ENCODE assay signal across 8 cellular contexts in the genomic region with DNA sequence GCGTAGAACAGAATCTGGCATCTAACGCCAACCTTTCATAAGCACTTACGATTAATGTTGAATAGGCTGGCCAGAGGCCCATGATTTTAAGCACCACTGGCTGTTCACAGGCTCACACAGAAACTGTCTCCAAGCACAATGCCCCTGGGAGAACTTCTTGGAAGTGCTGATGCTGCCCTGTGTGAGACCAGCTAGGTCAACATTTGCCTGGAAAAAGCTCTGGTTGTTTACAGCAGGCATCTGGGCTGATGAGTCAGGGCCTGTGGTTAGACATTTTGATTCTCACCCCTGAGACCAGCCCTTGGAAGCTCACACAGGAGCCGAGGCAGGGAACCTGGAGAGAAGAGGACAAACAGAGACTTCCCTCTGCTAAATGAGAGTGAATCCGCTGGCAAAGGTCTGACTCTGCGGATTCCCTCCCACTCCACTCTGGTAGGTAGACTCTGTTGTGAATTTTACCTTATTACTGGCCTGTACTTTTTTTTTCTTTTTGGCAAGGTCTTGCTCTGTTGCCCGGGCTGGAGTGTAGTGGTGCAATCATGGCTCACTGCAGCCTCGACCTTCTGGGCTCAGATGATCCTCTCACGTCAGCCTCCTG. TPM values are rescaled to one million over a fixed set of nuclear protein-coding genes. Genes with fewer than 3 reads are reported as not detected.
A peak's percentile ranks its signal among the peaks of the same experiment; 100 is the strongest.
DNase-seq lines count a peak whose midpoint lies in the region; ATAC-seq and TF ChIP-seq lines count a peak whose summit lies in the region.

No MANE protein-coding gene starts in this region.

- no peak overlapping the region for H3K4me3 ChIP-seq in GM23248
- H3K4me3 ChIP-seq in foreskin fibroblast (ENCODE audit: low read depth in 1 of 2, low read length in 2 of 2): no peak overlapping the region

- peaks cover 8% of the 10 kb centered on the region for H3K4me1 ChIP-seq in GM23248 (ENCODE audit: insufficient read depth)

- in situ Hi-C loops in GM23248 (cut with MboI): no loop called here

- H3K9me2 ChIP-seq in GM23248 (ENCODE audit: insufficient read depth): no peaks in the 10 kb centered on the region

- no peak overlapping the region for H3K9ac ChIP-seq in GM23248

- ATAC-seq in sciatic nerve (peak; percentile 94), GM21526 (IDR thresholded peaks at IDR 0.05; ENCODE audit: low FRiP score, unreplicated experiment) (no peak), HG03378 (IDR thresholded peaks at IDR 0.05; ENCODE audit: unreplicated experiment) (no peak)

- WGBS in GM23248 (ENCODE audit: low coverage in 1 of 2, low lambda C conversion rate in 2 of 2, missing lambda C conversion rate in 2 of 2), 2 experiments: 13 to 15% methylated on average over 9 of the region's 9 CpGs

- peaks cover 16% of the 10 kb centered on the region for H3F3A ChIP-seq in GM23248 (ENCODE audit: insufficient read depth)

- TF ChIP-seq CTCF in foreskin fibroblast (IDR thresholded peaks at IDR 0.05; ENCODE audit: low read depth, low read length): no peak

- no peaks in the 10 kb centered on the region for H3K36me3 ChIP-seq in GM23248 (ENCODE audit: low read depth)

- H3K9me3 ChIP-seq in GM23248 (ENCODE audit: low read depth): no peaks in the 10 kb centered on the region

- H3K4me2 ChIP-seq in GM23248 (ENCODE audit: unreplicated experiment): peak overlapping the region; percentile 0

- peak overlapping the region; percentile 2; the same call in 1 of the 2 replicates for H3K27ac ChIP-seq in GM23248

- H4K20me1 ChIP-seq in GM23248 (ENCODE audit: insufficient read depth): no peaks in the 10 kb centered on the region

- peaks cover 13% of the 10 kb centered on the region for H3K27me3 ChIP-seq in GM23248 (replicated peaks; ENCODE audit: insufficient read depth)

- DNase-seq in GM23248 (peak; percentile 95), RPMI7951 (ENCODE audit: low read depth) (peak; percentile 100), foreskin fibroblast (peak; percentile 71 to 84), sciatic nerve (ENCODE audit: low spot score) (peak; percentile 84), OCI-M1 (lab: John Stamatoyannopoulos, UW) (no peak), epidermal melanocyte (ENCODE audit: insufficient read length, low spot score) (no peak)

- intact Hi-C loops in sciatic nerve (cut with DNase I): no loop called here

- H3K79me2 ChIP-seq in GM23248 (ENCODE audit: insufficient read depth): no peaks in the 10 kb centered on the region

- H2AFZ ChIP-seq in GM23248: no peak overlapping the region

RNA-seq across cellular contexts. Expression of a gene that starts 6.8 kb away (rescaled TPM):
- total RNA-seq in GM23248 (2014; rRNA removed; shearing (Covaris generic)): 5.6 and 10.5 TPM in 2 replicates
- polyA plus RNA-seq in GM23248 (2016; fragmentation: Nextera tagmentation; extraction: Ambion mirVana): 1.1 and 2.0 TPM in 2 replicates
- total RNA-seq in RPMI7951 (2014; rRNA removed; shearing (Covaris generic)): 66.1 and 74.4 TPM in 2 replicates
- 79.2 TPM for total RNA-seq in sciatic nerve

Comparison
In these comparisons a context has a peak if more than half of its experiments do, and no peak if none do; other contexts are left out.
1. DNase-seq: peak in GM23248 (single experiment), RPMI7951 (single experiment), foreskin fibroblast (2 of 2) and sciatic nerve (single experiment); none in OCI-M1 (single experiment) and epidermal melanocyte (single experiment).